ENCODE assay signal across 8 cellular contexts in the genomic region with DNA sequence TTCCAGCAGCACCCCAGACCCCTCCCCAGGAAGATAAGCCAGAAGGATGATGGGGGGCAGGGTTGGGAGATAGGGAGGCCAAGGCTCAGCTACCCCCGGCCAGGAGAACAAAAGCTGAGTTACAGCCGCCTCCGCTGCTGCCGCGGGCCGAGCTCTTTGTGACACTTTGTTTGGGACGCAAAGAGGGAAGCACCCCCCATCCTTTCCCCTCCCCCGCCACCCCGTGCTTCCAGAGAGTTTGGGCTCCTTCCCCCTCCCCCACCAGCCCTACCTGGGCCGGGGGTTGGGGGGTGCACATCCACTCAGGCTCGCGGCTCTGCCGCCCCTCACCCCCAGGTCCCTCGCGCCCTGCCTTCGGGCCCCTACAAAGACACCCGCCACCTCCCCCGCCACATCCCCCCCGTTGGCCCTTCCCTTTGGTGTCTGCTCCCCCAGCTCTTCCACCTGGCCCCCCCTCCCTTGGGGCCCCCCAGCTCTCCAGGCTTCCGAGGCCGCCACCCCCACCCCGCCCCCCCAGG. TPM values are rescaled to one million over a fixed set of nuclear protein-coding genes. Genes with fewer than 3 reads are reported as not detected.
DNase-seq lines count a peak whose midpoint lies in the region; ATAC-seq and TF ChIP-seq lines count a peak whose summit lies in the region.

No MANE protein-coding gene starts in this region.

- no peak for DNase-seq in AG04450 (ENCODE audit: low read depth, low spot score)
- peak; percentile 23 for DNase-seq in HuH-7 (ENCODE audit: low spot score)
- DNase-seq in germinal center (ENCODE audit: low spot score): no peak
- no peak for DNase-seq in NCI-H2029 (lab: John Stamatoyannopoulos, UW)
- DNase-seq in 8988T: no peak

- no peaks in the 10 kb centered on the region for H3K36me3 ChIP-seq in mucosa of rectum (ENCODE audit: control insufficient read depth in 2 of 2, insufficient read depth in 2 of 2, low read length in 2 of 2)

- H3K27ac ChIP-seq in AG04450 (ENCODE audit: low read depth, low read length) (no peak overlapping the region), cingulate gyrus (ENCODE audit: low read depth, low read length) (peak overlapping the region; percentile 65), mucosa of rectum (ENCODE audit: low read depth in 2 of 2, low read length in 2 of 2) (peak overlapping the region; percentile 79 to 81)

- H3K4me3 ChIP-seq in AG04450 (ENCODE audit: low read depth, low read length) (peak overlapping the region; percentile 43), mucosa of rectum (ENCODE audit: low read length in 2 of 2) (peak overlapping the region; percentile 53 to 60)

- peaks cover 26 to 46% of the 10 kb centered on the region in 2 donors for H3K4me1 ChIP-seq in mucosa of rectum (ENCODE audit: control insufficient read depth in 2 of 2, insufficient read depth in 2 of 2, low read length in 2 of 2)

- peak overlapping the region; percentile 49 to 55 for H3K9ac ChIP-seq in mucosa of rectum (ENCODE audit: low read depth in 1 of 2, low read length in 2 of 2)

- H3K27me3 ChIP-seq in AG04450 (ENCODE audit: control insufficient read depth, insufficient read depth, low read length) (peaks cover 9% of the 10 kb centered on the region), mucosa of rectum (ENCODE audit: control insufficient read depth in 2 of 2, insufficient read depth in 2 of 2, low read length in 2 of 2) (no peaks in the 10 kb centered on the region)

- POLR2A ChIA-PET in AG04450 (lab: Yijun Ruan, JAX): interaction anchor here (1.3 kb wide), 1 partner anchor 26 kb away, joined by 8 read pairs; no protein-coding TSS in a partner anchor

- no peak for ATAC-seq in HG03520 (IDR thresholded peaks at IDR 0.05; ENCODE audit: unreplicated experiment)

- CTCF ChIA-PET in AG04450 (lab: Charles Lee): interaction anchor here (0.5 to 6.9 kb wide), 7 partner anchors 8 to 612 kb away, joined by 3 to 191 read pairs (median 5); no protein-coding TSS in a partner anchor

- TF ChIP-seq CTCF in AG04450 (IDR thresholded peaks at IDR 0.05; ENCODE audit: low read depth, low read length): no peak

- H3K9me3 ChIP-seq in AG04450 (ENCODE audit: control insufficient read depth, insufficient read depth, low read length) (no peaks in the 10 kb centered on the region; the same call in 1 of the 2 replicates), mucosa of rectum (ENCODE audit: control insufficient read depth in 2 of 2, low read length in 2 of 2) (no peaks in the 10 kb centered on the region)

RNA-seq across cellular contexts. Expression of gene ZNF219, which starts 0.8 kb away (rescaled TPM):
- polyA plus RNA-seq in AG04450 (2011; rRNA removed): 3.9 and 4.8 TPM in 2 replicates
- 2.0 and 5.7 TPM in 2 replicates for polyA minus RNA-seq in AG04450 (2011; rRNA and poly(A)+ RNA removed)

RNA-seq across cellular contexts. Expression of gene TMEM253, which starts 3.2 kb away (rescaled TPM):
- 0.21 TPM in 2 replicates for polyA plus RNA-seq in AG04450 (2011; rRNA removed)
- not detected in 2 replicates for polyA minus RNA-seq in AG04450 (2011; rRNA and poly(A)+ RNA removed)

RNA-seq across cellular contexts. Expression of gene ARHGEF40, which starts 27.6 kb away (rescaled TPM):
- 40.7 and 52.2 TPM in 2 replicates for polyA plus RNA-seq in AG04450 (2011; rRNA removed)
- polyA minus RNA-seq in AG04450 (2011; rRNA and poly(A)+ RNA removed): 58.3 and 66.3 TPM in 2 replicates

RNA-seq across cellular contexts. Expression of gene RNASE8, which starts 40.1 kb away (rescaled TPM):
- polyA plus RNA-seq in AG04450 (2011; rRNA removed): not detected in 2 replicates
- not detected in 2 replicates for polyA minus RNA-seq in AG04450 (2011; rRNA and poly(A)+ RNA removed)

RNA-seq across cellular contexts. Expression of gene RNASE7, which starts 55.5 kb away (rescaled TPM):
- polyA plus RNA-seq in AG04450 (2011; rRNA removed): not detected in 2 replicates
- not detected in 2 replicates for polyA minus RNA-seq in AG04450 (2011; rRNA and poly(A)+ RNA removed)
